Comparison of ENCODE assay signal across 8 cellular contexts in genomic region chr17:82037113-82037888, GRCh38. TPM values are rescaled to one million over a fixed set of nuclear protein-coding genes. Genes with fewer than 3 reads are reported as not detected.
DNase-seq lines count a peak whose midpoint lies in the region; ATAC-seq and TF ChIP-seq lines count a peak whose summit lies in the region.

DCXR (minus strand) TSS chr17:82037697; CDS start chr17:82037682, 15 bp downstream.

- H3K36me3 ChIP-seq in prostate gland (no peaks in the 10 kb centered on the region), urinary bladder (ENCODE audit: insufficient read depth) (no peaks in the 10 kb centered on the region)

- peak; percentile 95 for TF ChIP-seq POLR2A in prostate gland (IDR thresholded peaks at IDR 0.05)

- peak within 1 kb of the TSS; percentile 39 for H3K27ac Mint-ChIP-seq in T-helper 17 cell

- H3K4me3 ChIP-seq in prostate gland, result peak within 1 kb of the TSS; percentile 72 to 81
- peak within 1 kb of the TSS; percentile 51 for H3K4me3 ChIP-seq in urinary bladder (ENCODE audit: low read depth, low read length)

- ATAC-seq in HG02885 (IDR thresholded peaks at IDR 0.05; ENCODE audit: poor library complexity, unreplicated experiment) (peak; percentile 87), T-helper 17 cell (peak; percentile 94), left cardiac atrium (peak; percentile 97 to 98)

- TF ChIP-seq CTCF in GM13977 (IDR thresholded peaks at IDR 0.05; ENCODE audit: extremely low read depth, insufficient read depth, missing control alignments) (peak; percentile 91), prostate gland (IDR thresholded peaks at IDR 0.05) (peak; percentile 66 to 94 (median 82))

- H3K4me3 Mint-ChIP-seq in T-helper 17 cell, result peak within 1 kb of the TSS; percentile 94

- H3K27me3 ChIP-seq in prostate gland (replicated peaks; ENCODE audit: insufficient read depth), result no peaks in the 10 kb centered on the region

- DNase-seq in GM13977 (ENCODE audit: low spot score) (peak; percentile 98), NCI-H1694 treated with DMSO at 0.1 percent for 48 hours (lab: John Stamatoyannopoulos, UW) (peak; percentile 96), T-helper 17 cell (peak; percentile 89 to 93 (median 92)), amygdala (lab: John Stamatoyannopoulos, UW) (peak; percentile 67 to 99 (median 94)), left cardiac atrium (peak; percentile 98), prostate gland (ENCODE audit: low spot score) (peak; percentile 98)

- H3K9me3 ChIP-seq in T-helper 17 cell (ENCODE audit: control insufficient read depth, low read length, poor library complexity, severe bottlenecking) (no peaks in the 10 kb centered on the region), prostate gland (no peaks in the 10 kb centered on the region)

- H3K27ac ChIP-seq in prostate gland (peak within 1 kb of the TSS; percentile 96 to 99), urinary bladder (ENCODE audit: low read depth) (peak within 1 kb of the TSS; percentile 95)

- in situ Hi-C loops in GM13977 (cut with MboI; ENCODE audit: low pct_unique_long_range_greater_than_20kb, low sequenced_read_pairs, unreplicated experiment), result loop anchor here (10.0 kb wide), 1 partner anchor 128 kb away; no protein-coding TSS in a partner anchor

- peaks cover 9% of the 10 kb centered on the region for H3K4me1 Mint-ChIP-seq in T-helper 17 cell

- intact Hi-C loops in left cardiac atrium (cut with DNase I) (loop anchor here in 1 of 2 donors (5.0 kb wide), 1 partner anchor 60 kb away; the partner anchor contains the start of gene FASN), prostate gland (cut with DNase I) (loop anchor here (5.0 kb wide), 1 partner anchor 60 kb away; the partner anchor contains the start of gene FASN)

- under 1% methylated on average over 75 of the region's 91 CpGs for WGBS in prostate gland
- WGBS in urinary bladder, result under 1% methylated on average over 91 of the region's 91 CpGs

- no peaks in the 10 kb centered on the region for H3K27me3 Mint-ChIP-seq in T-helper 17 cell

- H3K4me1 ChIP-seq in prostate gland (replicated peaks), result peaks cover 13% of the 10 kb centered on the region
- H3K4me1 ChIP-seq in urinary bladder (ENCODE audit: insufficient read depth), result no peaks in the 10 kb centered on the region

- H3K36me3 Mint-ChIP-seq in T-helper 17 cell (ENCODE audit: low read depth), result no peaks in the 10 kb centered on the region

RNA-seq across cellular contexts. Expression of gene DCXR, which starts in this region (rescaled TPM):
- total RNA-seq in T-helper 17 cell (10 to 100 TPM; 55.6 to 77.5 TPM), left cardiac atrium (100 to 1,000 TPM; 132 to 161 TPM), prostate gland (100 to 1,000 TPM; 235 to 744 TPM), urinary bladder (17.2 TPM)
- polyA plus RNA-seq in urinary bladder, result 129 TPM

Comparison
In these comparisons a context has a peak if more than half of its experiments do, and no peak if none do; other contexts are left out.
1. Peak in every context shown above with its lines: DNase-seq, ATAC-seq, H3K4me3 ChIP-seq and H3K27ac ChIP-seq.